5 cellular contexts compared by ENCODE assay signal in the genomic region with DNA sequence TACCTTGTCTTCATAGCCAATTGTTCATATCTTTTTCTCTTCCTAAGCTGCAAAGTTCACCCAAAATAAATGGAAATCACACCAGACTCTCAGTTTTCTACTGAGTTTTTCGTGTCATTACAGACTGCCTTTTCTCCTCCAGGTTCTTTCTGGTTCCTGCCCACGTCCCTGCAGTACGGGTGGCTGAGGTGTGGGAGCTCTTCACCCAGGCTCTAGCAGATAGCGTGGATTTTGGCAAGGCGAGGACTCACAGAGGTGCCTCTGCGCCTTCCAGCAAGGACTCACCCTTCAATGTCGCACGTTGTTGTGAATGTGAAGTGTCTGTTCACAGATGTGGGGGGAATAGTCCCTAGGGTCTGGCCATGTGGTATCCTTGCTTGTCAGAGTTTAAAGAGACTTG.
"Had no signal": no experiment of that assay in that cellular context is flagged by ENCODE, and none has a peak within 500 bp of the region (broad histone marks: within the 10 kb centered on the region; RNA-seq: fewer than 3 reads in every experiment).

No MANE protein-coding gene starts in this region.

- H3K4me3 ChIP-seq: GM23338, K562 had no signal

- H3K4me2 ChIP-seq: GM23338 had no signal

- H3K9me3 Mint-ChIP-seq: GM23338 had no signal

- H3K27ac Mint-ChIP-seq: GM23338, H9 had no signal

- H3K4me1 Mint-ChIP-seq: GM23338, H9 had no signal

- DNase-seq: H9, IMR-90, KG1 had no signal

- H3K4me3 Mint-ChIP-seq: GM23338, H9 had no signal
